15 cellular contexts compared by ENCODE assay signal in the genomic region with DNA sequence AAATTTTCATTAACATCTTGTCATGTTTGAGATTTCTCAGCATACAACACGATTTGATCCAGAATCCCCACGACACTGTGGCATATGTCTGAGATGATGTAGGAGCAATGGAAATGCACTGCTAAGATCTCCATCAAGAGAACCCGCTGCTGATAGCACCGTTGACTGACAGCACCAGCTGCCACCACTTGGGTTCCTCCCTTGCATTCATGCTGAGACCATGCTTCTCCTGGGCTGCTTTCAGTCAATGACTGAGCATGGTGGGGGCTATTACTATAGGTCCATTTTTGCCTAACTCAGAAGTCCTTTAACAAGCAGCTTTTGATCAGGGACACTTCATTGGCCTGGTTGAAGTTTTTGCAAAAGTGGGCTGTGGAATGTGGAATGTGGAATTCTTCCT.
"Had no signal": no experiment of that assay in that cellular context is flagged by ENCODE, and none has a peak within 500 bp of the region (broad histone marks: within the 10 kb centered on the region; RNA-seq: fewer than 3 reads in every experiment).

No MANE protein-coding gene starts in this region.

- H3K9me3 ChIP-seq: heart left ventricle, psoas muscle, right lobe of liver, spleen, suprapubic skin had no signal

- H3K4me3 ChIP-seq: heart left ventricle, neural progenitor cell, psoas muscle, right lobe of liver, spleen, suprapubic skin had no signal

- H3K27ac ChIP-seq: foreskin keratinocyte, heart left ventricle, neural progenitor cell, psoas muscle, right lobe of liver, spleen, suprapubic skin had no signal

- ATAC-seq: foreskin keratinocyte, heart left ventricle, psoas muscle, right lobe of liver had no signal

- DNase-seq: activated CD4-positive, alpha-beta T cell treated with anti-CD3 and anti-CD28 coated beads for 1 hour; activated CD4-positive, alpha-beta T cell treated with anti-CD3 and anti-CD28 coated beads, Interleukin-2, amount 50 U/mL, for 4 hours; activated naive CD4-positive, alpha-beta T cell; activated naive CD8-positive, alpha-beta T cell treated with anti-CD3 and anti-CD28 coated beads, Interleukin-2, amount 10 ng/mL, durations not matched to agents 7 days and 5 days; activated T-cell treated with anti-CD3 and anti-CD28 coated beads for 4 hours; effector memory CD4-positive, alpha-beta T cell; foreskin keratinocyte; heart left ventricle; immature natural killer cell; psoas muscle; right lobe of liver; spleen; T-helper 9 cell had no signal

- H3K36me3 ChIP-seq: heart left ventricle, neural progenitor cell, right lobe of liver, spleen, suprapubic skin had no signal

- H3K27me3 ChIP-seq: foreskin keratinocyte, heart left ventricle, neural progenitor cell, right lobe of liver, spleen, suprapubic skin had no signal

- H3K4me1 ChIP-seq: foreskin keratinocyte, heart left ventricle, neural progenitor cell, psoas muscle, right lobe of liver, spleen, suprapubic skin had no signal
